ENCODE assay signal across 8 cellular contexts in genomic region chr17:77957215-77957868, GRCh38. TPM values are rescaled to one million over a fixed set of nuclear protein-coding genes. Genes with fewer than 3 reads are reported as not detected.
A peak's percentile ranks its signal among the peaks of the same experiment; 100 is the strongest.
DNase-seq lines count a peak whose midpoint lies in the region; FAIRE-seq and TF ChIP-seq lines count a peak whose summit lies in the region.

No MANE protein-coding gene starts in this region.

- H3K27me3 ChIP-seq in astrocyte (ENCODE audit: insufficient read depth, low read length) (peaks cover 37% of the 10 kb centered on the region), kidney epithelial cell (ENCODE audit: control insufficient read depth, insufficient read depth, low read length) (peaks cover 24% of the 10 kb centered on the region)

- TF ChIP-seq CTCF in astrocyte (IDR thresholded peaks at IDR 0.05; ENCODE audit: insufficient read depth, low read depth, low read length) (no peak), kidney epithelial cell (IDR thresholded peaks at IDR 0.05; ENCODE audit: insufficient read depth, low read length, poor library complexity, severe bottlenecking) (no peak)

- peak overlapping the region; percentile 89 for H3K4me3 Mint-ChIP-seq in astrocyte (ENCODE audit: unreplicated experiment)

- H2AFZ ChIP-seq in astrocyte (ENCODE audit: low read depth, low read length), result peak overlapping the region; percentile 79

- no peak overlapping the region for H3K27ac Mint-ChIP-seq in astrocyte (ENCODE audit: unreplicated experiment)

- peaks cover 8% of the 10 kb centered on the region for H3K4me1 Mint-ChIP-seq in astrocyte (ENCODE audit: low read depth, unreplicated experiment)

- no peak for FAIRE-seq in astrocyte (lab: Jason Lieb, UNC)

- H3K4me1 ChIP-seq in astrocyte (ENCODE audit: insufficient read depth, low read length), result peaks cover 10% of the 10 kb centered on the region

- peak overlapping the region; percentile 56 for H3K9ac ChIP-seq in astrocyte (ENCODE audit: low read length)

- DNase-seq in DMS79 treated with DMSO at 0.1 percent for 48 hours (lab: John Stamatoyannopoulos, UW) (peak; percentile 11), DMS79 (lab: John Stamatoyannopoulos, UW) (no peak), KG1 (lab: John Stamatoyannopoulos, UW) (peak; percentile 27), astrocyte (ENCODE audit: low read depth) (peak; percentile 13), kidney epithelial cell (ENCODE audit: low read depth) (no peak), superior temporal gyrus (ENCODE audit: extremely low spot score) (peak; percentile 70), D341Med (ENCODE audit: low spot score) (no peak), NCI-H1694 treated with DMSO at 0.1 percent for 48 hours (lab: John Stamatoyannopoulos, UW) (no peak)

- H3K27ac ChIP-seq in astrocyte (ENCODE audit: low read depth, low read length), result no peak overlapping the region

- H3K36me3 Mint-ChIP-seq in astrocyte (ENCODE audit: low read depth, unreplicated experiment), result peaks cover 2% of the 10 kb centered on the region

- peaks cover 49% of the 10 kb centered on the region for H3K27me3 Mint-ChIP-seq in astrocyte (ENCODE audit: low read depth, unreplicated experiment)

- H3K36me3 ChIP-seq in astrocyte (ENCODE audit: insufficient read depth, low read length) (no peaks in the 10 kb centered on the region), kidney epithelial cell (ENCODE audit: control insufficient read depth, insufficient read depth, low read length) (no peaks in the 10 kb centered on the region)

- H3K9me3 Mint-ChIP-seq in astrocyte (ENCODE audit: unreplicated experiment), result peaks cover 14% of the 10 kb centered on the region

- peaks cover 30% of the 10 kb centered on the region for H3K79me2 ChIP-seq in astrocyte (ENCODE audit: insufficient read depth, low read length)

- no peaks in the 10 kb centered on the region for H3K9me3 ChIP-seq in astrocyte (ENCODE audit: insufficient read depth, low read depth, low read length)

- peaks cover 26% of the 10 kb centered on the region for H4K20me1 ChIP-seq in astrocyte (ENCODE audit: insufficient read depth, low read length)

- H3K4me3 ChIP-seq in astrocyte (ENCODE audit: insufficient read depth, low read depth, low read length) (peak overlapping the region; percentile 64), kidney epithelial cell (ENCODE audit: low read depth, low read length) (peak overlapping the region; percentile 62)

- peak overlapping the region; percentile 96 for H3K4me2 ChIP-seq in astrocyte (ENCODE audit: low read length)

RNA-seq across cellular contexts. Expression of gene TNRC6C, which starts 1.2 kb away (rescaled TPM):
- 6.3 and 7.3 TPM in 2 replicates for total RNA-seq in astrocyte
- 5.1 and 5.3 TPM in 2 replicates for total RNA-seq in kidney epithelial cell

Comparison
In these comparisons a context has a peak if more than half of its experiments do, and no peak if none do; other contexts are left out.
1. DNase-seq: peak in DMS79 treated with DMSO at 0.1 percent for 48 hours (single experiment), KG1 (single experiment), astrocyte (single experiment) and superior temporal gyrus (single experiment); none in DMS79 (single experiment), kidney epithelial cell (single experiment), D341Med (single experiment) and NCI-H1694 treated with DMSO at 0.1 percent for 48 hours (single experiment).